In genomic region chr10:57823398-57823797, GRCh38 we compare ENCODE assay signal across 28 cellular contexts.
"Had no signal": no experiment of that assay in that cellular context is flagged by ENCODE, and none has a peak within 500 bp of the region (broad histone marks: within the 10 kb centered on the region; RNA-seq: fewer than 3 reads in every experiment).

No MANE protein-coding gene starts in this region.

- H3K4me3 ChIP-seq: pancreas, prostate gland, skin epidermis, smooth muscle cell, spleen, suprapubic skin, testis, tibial artery, transverse colon, upper lobe of right lung, uterus had no signal

- H3K9me3 ChIP-seq: neutrophil, pancreas, prostate gland, spleen, suprapubic skin, testis, tibial artery, transverse colon, upper lobe of right lung, uterus had no signal

- H3K27me3 ChIP-seq: neutrophil, pancreas, spleen, suprapubic skin, testis, tibial artery, transverse colon, upper lobe of right lung, uterus had no signal

- H3K4me2 ChIP-seq: smooth muscle cell had no signal

- H3K4me1 ChIP-seq: pancreas, prostate gland, spleen, suprapubic skin, testis, tibial artery, upper lobe of right lung, uterus had no signal

- H3K36me3 ChIP-seq: neutrophil, pancreas, prostate gland, spleen, suprapubic skin, tibial artery, transverse colon, upper lobe of right lung, uterus had no signal

- H3K27ac ChIP-seq: neutrophil, pancreas, prostate gland, skin epidermis, spleen, suprapubic skin, testis, tibial artery, transverse colon, upper lobe of right lung, uterus had no signal

- ATAC-seq: naive thymus-derived CD8-positive, alpha-beta T cell; natural killer cell treated with Interleukin-12 subunit alpha and Interleukin-12 subunit beta and Interleukin-15 and Interleukin-18, amount 100 ng/mL, for 72 hours; pancreas; right cardiac atrium; sciatic nerve; stimulated activated memory B cell treated with anti-CD40 and anti-IgM and Interleukin-4, amounts not matched to agents 10 μg/mL and 1 μg/mL and 100 μg/mL, for 72 hours; stimulated activated naive CD8-positive, alpha-beta T cell treated with anti-CD3 and anti-CD28 coated beads, Interleukin-15, amount 100 ng/mL, for 72 hours; stimulated activated naive CD8-positive, alpha-beta T cell treated with anti-CD3 and anti-CD28 coated beads, Interleukin-15, Interleukin-2, amounts not matched to agents 100 U/mL and 50 U/mL, for 24 hours; upper lobe of right lung had no signal

- DNase-seq: naive thymus-derived CD8-positive, alpha-beta T cell; nephron progenitor cell; nucleus accumbens; pancreas; right cardiac atrium; spleen; stimulated activated CD4-positive, alpha-beta T cell treated with anti-CD3 and anti-CD28 coated beads, Interleukin-12 subunit alpha, Interleukin-12 subunit beta, amount 100 ng/mL, for 4 hours; stimulated activated CD4-positive, alpha-beta T cell treated with anti-CD3 and anti-CD28 coated beads, Interleukin-1b, Interleukin-23, amount 100 ng/mL, for 48 hours; stimulated activated CD4-positive, alpha-beta T cell treated with anti-CD3 and anti-CD28 coated beads, Interleukin-4, amount 100 ng/mL, for 1 hour; stimulated activated CD4-positive, alpha-beta T cell treated with anti-CD3 and anti-CD28 coated beads, Interleukin-4, amount 100 ng/mL, for 4 hours; stimulated activated CD8-positive, alpha-beta memory T cell treated with anti-CD3 and anti-CD28 coated beads, Interleukin-4, amount 100 ng/mL, for 48 hours; stimulated activated naive CD4-positive, alpha-beta T cell; stimulated activated naive CD8-positive, alpha-beta T cell treated with anti-CD3 and anti-CD28 coated beads, Interleukin-15, amount 100 ng/mL, for 72 hours; stimulated activated naive CD8-positive, alpha-beta T cell treated with anti-CD3 and anti-CD28 coated beads, Interleukin-15, Interleukin-2, amounts not matched to agents 100 U/mL and 50 U/mL, for 24 hours; substantia nigra; testis; tibial artery; transverse colon; upper lobe of right lung; uterus had no signal
